ENCODE assay signal across 18 cellular contexts in genomic region chr5:151106509-151106908, GRCh38. TPM values are rescaled to one million over a fixed set of nuclear protein-coding genes. Genes with fewer than 3 reads are reported as not detected.
A peak's percentile ranks its signal among the peaks of the same experiment; 100 is the strongest.
DNase-seq lines count a peak whose midpoint lies in the region; ATAC-seq and TF ChIP-seq lines count a peak whose summit lies in the region.
"Had no signal": no experiment of that assay in that cellular context is flagged by ENCODE, and none has a peak within 500 bp of the region (broad histone marks: within the 10 kb centered on the region; RNA-seq: fewer than 3 reads in every experiment).

No MANE protein-coding gene starts in this region.

- no peak overlapping the region for H2BK15ac ChIP-seq in mesenchymal stem cell (ENCODE audit: low read depth, poor library complexity, severe bottlenecking)

- H3K36me3 ChIP-seq in mucosa of rectum (ENCODE audit: control insufficient read depth in 2 of 2, insufficient read depth in 2 of 2, low read length in 2 of 2) (peaks cover 8 to 55% of the 10 kb centered on the region in 2 donors), subcutaneous abdominal adipose tissue (ENCODE audit: control insufficient read depth in 5 of 5, insufficient read depth in 5 of 5, low read length in 5 of 5) (peaks cover 0 to 96% (median 83%) of the 10 kb centered on the region in 5 donors), mesenchymal stem cell (ENCODE audit: control insufficient read depth in 1 of 2, insufficient read depth in 2 of 2, low read depth in 1 of 2, low read length in 2 of 2) (peaks cover 77 to 100% of the 10 kb centered on the region in 2 experiments)

- ATAC-seq in GM18517 (IDR thresholded peaks at IDR 0.05; ENCODE audit: unreplicated experiment) = no peak
- ATAC-seq: activated T-cell treated with anti-CD3 and anti-CD28 coated beads, Interleukin-2, amount 50 U/mL, for 72 hours; lower lobe of right lung; Panc1; psoas muscle had no signal

- H3K9ac ChIP-seq in mucosa of rectum (ENCODE audit: low read depth in 1 of 2, low read length in 2 of 2) (peak overlapping the region; percentile 28 to 58), subcutaneous abdominal adipose tissue (ENCODE audit: low read length in 5 of 5) (no peak overlapping the region), mesenchymal stem cell (ENCODE audit: low read length) (no peak overlapping the region)
- H3K9ac ChIP-seq: SK-N-SH had no signal

- H3K9me3 ChIP-seq in mucosa of rectum (ENCODE audit: control insufficient read depth in 2 of 2, low read length in 2 of 2) (no peaks in the 10 kb centered on the region), subcutaneous abdominal adipose tissue (ENCODE audit: control insufficient read depth in 5 of 5, low read length in 5 of 5) (no peaks in the 10 kb centered on the region), mesenchymal stem cell (ENCODE audit: control insufficient read depth, low read length) (no peaks in the 10 kb centered on the region)
- H3K9me3 ChIP-seq: lower lobe of right lung, psoas muscle, SK-N-SH had no signal

- no peak overlapping the region for H2BK5ac ChIP-seq in mesenchymal stem cell (ENCODE audit: low read depth, low read length, poor library complexity, severe bottlenecking)

- H4K91ac ChIP-seq in mesenchymal stem cell (ENCODE audit: low read length) = no peak overlapping the region

- no peaks in the 10 kb centered on the region for H3K9me3 Mint-ChIP-seq in activated T-cell treated with anti-CD3 and anti-CD28 coated beads, Interleukin-2, amount 50 U/mL, for 24 hours
- no peaks in the 10 kb centered on the region for H3K9me3 Mint-ChIP-seq in activated naive CD8-positive, alpha-beta T cell treated with anti-CD3 and anti-CD28 coated beads for 36 hours
- H3K9me3 Mint-ChIP-seq in progenitor cell of endocrine pancreas (ENCODE audit: low read depth) = no peaks in the 10 kb centered on the region
- H3K9me3 Mint-ChIP-seq: activated T-cell treated with anti-CD3 and anti-CD28 coated beads, Interleukin-2, amount 50 U/mL, for 72 hours; nephron had no signal

- H2AFZ ChIP-seq in mesenchymal stem cell (ENCODE audit: low read depth, low read length) = no peak overlapping the region

- no peak overlapping the region for H3K14ac ChIP-seq in mesenchymal stem cell (ENCODE audit: low read length in 2 of 2)

- no peak overlapping the region for H3K4ac ChIP-seq in mesenchymal stem cell (ENCODE audit: low read depth in 1 of 2, low read length in 2 of 2)

- no peak overlapping the region for H4K8ac ChIP-seq in mesenchymal stem cell (ENCODE audit: low read length)

- H3K4me3 ChIP-seq in mucosa of rectum (ENCODE audit: low read length in 2 of 2) (peak overlapping the region in 1 of 2 donors; percentile 14), subcutaneous abdominal adipose tissue (ENCODE audit: low read depth in 1 of 5, low read length in 5 of 5) (no peak overlapping the region), mesenchymal stem cell (ENCODE audit: insufficient read depth in 1 of 2, low read depth in 1 of 2, low read length in 2 of 2) (no peak overlapping the region)
- H3K4me3 ChIP-seq: lower lobe of right lung, psoas muscle had no signal

- peaks cover 42 to 59% of the 10 kb centered on the region in 2 donors for H3K4me1 ChIP-seq in mucosa of rectum (ENCODE audit: control insufficient read depth in 2 of 2, insufficient read depth in 2 of 2, low read length in 2 of 2)
- H3K4me1 ChIP-seq in subcutaneous abdominal adipose tissue (ENCODE audit: control insufficient read depth in 5 of 5, insufficient read depth in 5 of 5, low read length in 5 of 5) = peaks cover 11 to 60% (median 37%) of the 10 kb centered on the region in 5 donors
- peaks cover 11% of the 10 kb centered on the region for H3K4me1 ChIP-seq in mesenchymal stem cell (ENCODE audit: control insufficient read depth, insufficient read depth, low read depth, low read length)

- no peak overlapping the region for H2AK5ac ChIP-seq in mesenchymal stem cell (ENCODE audit: low read length, severe bottlenecking)

- H2BK12ac ChIP-seq in mesenchymal stem cell (ENCODE audit: low read length in 2 of 2) = no peak overlapping the region

- H3K27ac Mint-ChIP-seq in activated T-cell treated with anti-CD3 and anti-CD28 coated beads, Interleukin-2, amount 50 U/mL, for 24 hours = peak overlapping the region; percentile 67
- peak overlapping the region; percentile 32 for H3K27ac Mint-ChIP-seq in activated naive CD8-positive, alpha-beta T cell treated with anti-CD3 and anti-CD28 coated beads for 36 hours
- H3K27ac Mint-ChIP-seq in progenitor cell of endocrine pancreas = no peak overlapping the region
- H3K27ac Mint-ChIP-seq: activated T-cell treated with anti-CD3 and anti-CD28 coated beads, Interleukin-2, amount 50 U/mL, for 72 hours; nephron had no signal

- WGBS in mesenchymal stem cell = 97% methylated on average over 2 of the region's 2 CpGs

- TF ChIP-seq CTCF in progenitor cell of endocrine pancreas (IDR thresholded peaks at IDR 0.05; ENCODE audit: unreplicated experiment) = no peak

- no peak overlapping the region for H3K23ac ChIP-seq in mesenchymal stem cell (ENCODE audit: low read length in 2 of 2)

- peaks cover 43% of the 10 kb centered on the region for H3K79me1 ChIP-seq in mesenchymal stem cell (replicated peaks; ENCODE audit: low read length, poor library complexity, severe bottlenecking)

- DNase-seq in activated T-cell treated with anti-CD3 and anti-CD28 coated beads, Interleukin-2, amount 50 U/mL, for 24 hours = no peak
- DNase-seq in activated T-cell treated with anti-CD3 and anti-CD28 coated beads for 4 hours (no peak), mesenchymal stem cell (no peak), progenitor cell of endocrine pancreas (ENCODE audit: low spot score, unreplicated experiment) (no peak)
- no peak for DNase-seq in activated naive CD8-positive, alpha-beta T cell treated with anti-CD3 and anti-CD28 coated beads for 36 hours
- DNase-seq: activated CD4-positive, alpha-beta T cell treated with anti-CD3 and anti-CD28 coated beads, Interleukin-2, amount 50 U/mL, for 1 hour; activated T-cell treated with anti-CD3 and anti-CD28 coated beads, Interleukin-2, amount 50 U/mL, for 72 hours; central memory CD4-positive, alpha-beta T cell; effector memory CD4-positive, alpha-beta T cell; lower lobe of right lung; NCI-H1436; psoas muscle; SK-N-SH had no signal

- peaks cover 2% of the 10 kb centered on the region for H3K4me1 Mint-ChIP-seq in activated T-cell treated with anti-CD3 and anti-CD28 coated beads, Interleukin-2, amount 50 U/mL, for 24 hours (ENCODE audit: low read depth)
- peaks cover 4% of the 10 kb centered on the region for H3K4me1 Mint-ChIP-seq in activated naive CD8-positive, alpha-beta T cell treated with anti-CD3 and anti-CD28 coated beads for 36 hours
- H3K4me1 Mint-ChIP-seq in progenitor cell of endocrine pancreas (ENCODE audit: low read depth) = peaks cover 3% of the 10 kb centered on the region

- H3K18ac ChIP-seq in mesenchymal stem cell (ENCODE audit: low read depth in 1 of 2, low read length in 2 of 2) = no peak overlapping the region

- H2BK120ac ChIP-seq in mesenchymal stem cell (ENCODE audit: low read depth, low read length) = no peak overlapping the region

- no peaks in the 10 kb centered on the region for H3K27me3 ChIP-seq in mucosa of rectum (ENCODE audit: control insufficient read depth in 2 of 2, insufficient read depth in 2 of 2, low read length in 2 of 2)
- H3K27me3 ChIP-seq in subcutaneous abdominal adipose tissue (ENCODE audit: control insufficient read depth in 5 of 5, insufficient read depth in 4 of 5, low read length in 5 of 5) = no peaks in the 10 kb centered on the region
- H3K27me3 ChIP-seq in mesenchymal stem cell (ENCODE audit: control insufficient read depth in 1 of 2, insufficient read depth in 1 of 2, low read length in 2 of 2) = no peaks in the 10 kb centered on the region

- H3K36me3 Mint-ChIP-seq in activated T-cell treated with anti-CD3 and anti-CD28 coated beads, Interleukin-2, amount 50 U/mL, for 24 hours (ENCODE audit: low read depth) = peaks cover 97% of the 10 kb centered on the region
- peaks cover 27% of the 10 kb centered on the region for H3K36me3 Mint-ChIP-seq in activated naive CD8-positive, alpha-beta T cell treated with anti-CD3 and anti-CD28 coated beads for 36 hours
- no peaks in the 10 kb centered on the region for H3K36me3 Mint-ChIP-seq in progenitor cell of endocrine pancreas (ENCODE audit: insufficient read depth)

- no peak overlapping the region for H3K4me3 Mint-ChIP-seq in activated T-cell treated with anti-CD3 and anti-CD28 coated beads, Interleukin-2, amount 50 U/mL, for 24 hours
- no peak overlapping the region for H3K4me3 Mint-ChIP-seq in activated naive CD8-positive, alpha-beta T cell treated with anti-CD3 and anti-CD28 coated beads for 36 hours
- no peak overlapping the region for H3K4me3 Mint-ChIP-seq in progenitor cell of endocrine pancreas (ENCODE audit: low read depth)
- H3K4me3 Mint-ChIP-seq: activated T-cell treated with anti-CD3 and anti-CD28 coated beads, Interleukin-2, amount 50 U/mL, for 72 hours; nephron had no signal

- H3K27ac ChIP-seq in mucosa of rectum (ENCODE audit: low read depth in 2 of 2, low read length in 2 of 2) (peak overlapping the region; percentile 75 to 85), subcutaneous abdominal adipose tissue (ENCODE audit: low read depth, low read length) (peak overlapping the region; percentile 83), mesenchymal stem cell (ENCODE audit: low read length, poor library complexity, severe bottlenecking) (no peak overlapping the region)
- H3K27ac ChIP-seq: lower lobe of right lung, psoas muscle had no signal

- H3K4me2 ChIP-seq in mesenchymal stem cell (ENCODE audit: low read length, poor library complexity, severe bottlenecking) = no peak overlapping the region
- H3K4me2 ChIP-seq: SK-N-SH had no signal

- H3K27me3 Mint-ChIP-seq in activated T-cell treated with anti-CD3 and anti-CD28 coated beads, Interleukin-2, amount 50 U/mL, for 24 hours = no peaks in the 10 kb centered on the region
- H3K27me3 Mint-ChIP-seq in activated naive CD8-positive, alpha-beta T cell treated with anti-CD3 and anti-CD28 coated beads for 36 hours = no peaks in the 10 kb centered on the region
- H3K27me3 Mint-ChIP-seq in progenitor cell of endocrine pancreas = no peaks in the 10 kb centered on the region

RNA-seq across cellular contexts. Expression of gene TNIP1, which starts 25.7 kb away (rescaled TPM):
- total RNA-seq in activated naive CD8-positive, alpha-beta T cell treated with anti-CD3 and anti-CD28 coated beads for 36 hours = 100 to 1,000 TPM; 185 to 189 TPM
- polyA plus RNA-seq in mesenchymal stem cell (2013, experiment 1 of 2) = 50.6 TPM
- polyA plus RNA-seq in mesenchymal stem cell (2013, experiment 2 of 2) = 50.3 TPM
- total RNA-seq in progenitor cell of endocrine pancreas = 53.8 and 55.0 TPM in 2 replicates

RNA-seq across cellular contexts. Expression of gene ANXA6, which starts 51.1 kb away (rescaled TPM):
- 100 to 1,000 TPM; 407 to 417 TPM for total RNA-seq in activated naive CD8-positive, alpha-beta T cell treated with anti-CD3 and anti-CD28 coated beads for 36 hours
- 338 TPM for polyA plus RNA-seq in mesenchymal stem cell (2013, experiment 1 of 2)
- 340 TPM for polyA plus RNA-seq in mesenchymal stem cell (2013, experiment 2 of 2)
- total RNA-seq in progenitor cell of endocrine pancreas = 27.7 and 28.5 TPM in 2 replicates

Comparison
In these comparisons a context has a peak if more than half of its experiments do, and no peak if none do; other contexts are left out.
1. H3K9ac ChIP-seq: peak in mucosa of rectum (2 of 2); none in subcutaneous abdominal adipose tissue (0 of 5) and mesenchymal stem cell (single experiment).
2. RNA of gene ANXA6, which starts 51.1 kb away (total RNA-seq): 407 to 417 TPM in activated naive CD8-positive, alpha-beta T cell treated with anti-CD3 and anti-CD28 coated beads for 36 hours; 27.7 to 28.5 TPM in progenitor cell of endocrine pancreas; every median in the first group is over 10 times any median in the second.